Comparison of ENCODE assay signal across 26 cellular contexts in the genomic region with DNA sequence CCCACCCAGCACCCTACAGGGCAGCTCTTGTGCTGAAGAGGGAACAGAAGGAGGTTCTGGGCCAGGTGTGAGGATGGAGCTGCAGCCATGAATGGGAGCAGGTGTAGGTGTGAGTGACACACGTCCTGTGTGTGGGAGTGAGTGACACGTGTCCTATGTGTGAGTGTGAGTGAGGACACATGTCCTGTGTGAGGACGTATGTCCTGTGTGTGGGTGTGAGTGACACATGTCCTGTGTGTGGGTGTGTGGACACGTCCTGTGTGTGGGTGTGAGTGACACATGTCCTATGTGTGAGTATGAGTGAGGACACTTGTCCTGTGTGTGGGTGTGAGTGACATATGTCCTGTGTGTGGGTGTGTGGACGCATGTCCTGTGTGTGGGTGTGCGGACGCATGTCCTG. TPM values are rescaled to one million over a fixed set of nuclear protein-coding genes. Genes with fewer than 3 reads are reported as not detected.
DNase-seq lines count a peak whose midpoint lies in the region; ATAC-seq lines count a peak whose summit lies in the region.
"Had no signal": no experiment of that assay in that cellular context is flagged by ENCODE, and none has a peak within 500 bp of the region (broad histone marks: within the 10 kb centered on the region; RNA-seq: fewer than 3 reads in every experiment).

No MANE protein-coding gene starts in this region.

- H3K36me3 Mint-ChIP-seq in activated CD8-positive, alpha-beta memory T cell treated with anti-CD3 and anti-CD28 coated beads, Interleukin-2, amount 10 ng/mL, durations not matched to agents 7 days and 5 days: no peaks in the 10 kb centered on the region
- H3K36me3 Mint-ChIP-seq in activated T-cell treated with anti-CD3 and anti-CD28 coated beads, Interleukin-2, amount 50 U/mL, for 4 hours (ENCODE audit: insufficient read depth): no peaks in the 10 kb centered on the region
- H3K36me3 Mint-ChIP-seq: IgD-negative memory B cell, WTC11 had no signal

- H3K9me3 Mint-ChIP-seq in activated CD8-positive, alpha-beta memory T cell treated with anti-CD3 and anti-CD28 coated beads, Interleukin-2, amount 10 ng/mL, durations not matched to agents 7 days and 5 days (ENCODE audit: low read depth): no peaks in the 10 kb centered on the region
- H3K9me3 Mint-ChIP-seq in activated T-cell treated with anti-CD3 and anti-CD28 coated beads, Interleukin-2, amount 50 U/mL, for 4 hours: no peaks in the 10 kb centered on the region
- H3K9me3 Mint-ChIP-seq: IgD-negative memory B cell, WTC11 had no signal

- H3K36me3 ChIP-seq in BLaER1 treated with 17β-estradiol and CSF1 and Interleukin-3, amounts not matched to agents 10 nM and 100 nM: peaks cover 0 to 30% (median 11%) of the 10 kb centered on the region in 11 experiments; a peak in 10 of 22 replicates
- H3K36me3 ChIP-seq: ascending aorta, cardiac muscle cell, colonic mucosa, left lung, neural progenitor cell had no signal

- CTCF ChIA-PET in activated CD8-positive, alpha-beta memory T cell treated with anti-CD3 and anti-CD28 coated beads, Interleukin-2, amount 10 ng/mL, durations not matched to agents 7 days and 5 days (lab: Charles Lee): no interaction called here

- H3K4me1 Mint-ChIP-seq in activated CD8-positive, alpha-beta memory T cell treated with anti-CD3 and anti-CD28 coated beads, Interleukin-2, amount 10 ng/mL, durations not matched to agents 7 days and 5 days: no peaks in the 10 kb centered on the region
- no peaks in the 10 kb centered on the region for H3K4me1 Mint-ChIP-seq in activated T-cell treated with anti-CD3 and anti-CD28 coated beads, Interleukin-2, amount 50 U/mL, for 4 hours (ENCODE audit: low read depth)
- H3K4me1 Mint-ChIP-seq: B cell, IgD-negative memory B cell, WTC11 had no signal

- no peaks in the 10 kb centered on the region for H3K27me3 Mint-ChIP-seq in activated CD8-positive, alpha-beta memory T cell treated with anti-CD3 and anti-CD28 coated beads, Interleukin-2, amount 10 ng/mL, durations not matched to agents 7 days and 5 days
- no peaks in the 10 kb centered on the region for H3K27me3 Mint-ChIP-seq in activated T-cell treated with anti-CD3 and anti-CD28 coated beads, Interleukin-2, amount 50 U/mL, for 4 hours (ENCODE audit: low read depth)
- H3K27me3 Mint-ChIP-seq: B cell, IgD-negative memory B cell had no signal

- H3K27ac ChIP-seq in BLaER1 treated with 17β-estradiol and CSF1 and Interleukin-3, amounts not matched to agents 10 nM and 100 nM: peak overlapping the region in 4 of 11 experiments; percentile 13 to 66 (median 54); a peak in 6 of 22 replicates
- H3K27ac ChIP-seq: ascending aorta, cardiac muscle cell, colonic mucosa, left lung, neural progenitor cell, parathyroid adenoma had no signal

- no peak overlapping the region for H3K4me3 ChIP-seq in BLaER1 treated with 17β-estradiol and CSF1 and Interleukin-3, amounts not matched to agents 10 nM and 100 nM
- H3K4me3 ChIP-seq: ascending aorta, cardiac muscle cell, colonic mucosa, left lung, neural progenitor cell, smooth muscle cell had no signal

- H3K9me3 ChIP-seq in BLaER1 treated with 17β-estradiol and CSF1 and Interleukin-3, amounts not matched to agents 10 nM and 100 nM (replicated peaks in 1 of 11): peaks cover 0 to 32% (median 15%) of the 10 kb centered on the region in 11 experiments; a peak in 12 of 22 replicates
- H3K9me3 ChIP-seq: ascending aorta, colonic mucosa, left lung had no signal

- H3K9ac ChIP-seq in BLaER1 treated with 17β-estradiol and CSF1 and Interleukin-3, amounts not matched to agents 10 nM and 100 nM: no peak overlapping the region
- H3K9ac ChIP-seq: neural progenitor cell, parathyroid adenoma had no signal

- H4K20me1 ChIP-seq in BLaER1 treated with 17β-estradiol and CSF1 and Interleukin-3, amounts not matched to agents 10 nM and 100 nM: peaks cover 0 to 50% (median 0%) of the 10 kb centered on the region in 11 experiments; a peak in 8 of 22 replicates

- H3K27ac Mint-ChIP-seq in activated CD8-positive, alpha-beta memory T cell treated with anti-CD3 and anti-CD28 coated beads, Interleukin-2, amount 10 ng/mL, durations not matched to agents 7 days and 5 days: no peak overlapping the region
- H3K27ac Mint-ChIP-seq: B cell, IgD-negative memory B cell, neural progenitor cell, WTC11 had no signal

- no peak for ATAC-seq in activated CD8-positive, alpha-beta memory T cell treated with anti-CD3 and anti-CD28 coated beads, Interleukin-2, amount 10 ng/mL, durations not matched to agents 7 days and 5 days
- peak; percentile 73 to 85 for ATAC-seq in activated T-cell treated with anti-CD3 and anti-CD28 coated beads, Interleukin-2, amount 50 U/mL, for 4 hours
- ATAC-seq: left lung, WTC11 had no signal

- DNase-seq in activated CD8-positive, alpha-beta memory T cell treated with anti-CD3 and anti-CD28 coated beads, Interleukin-2, amount 50 U/mL, for 4 hours: peak; percentile 34
- no peak for DNase-seq in activated CD8-positive, alpha-beta memory T cell treated with anti-CD3 and anti-CD28 coated beads, Interleukin-2, amount 10 ng/mL, durations not matched to agents 7 days and 5 days
- peak; percentile 24 for DNase-seq in activated T-cell treated with anti-CD3 and anti-CD28 coated beads, Interleukin-2, amount 50 U/mL, for 4 hours
- DNase-seq in stimulated activated CD4-positive, alpha-beta T cell treated with anti-CD3 and anti-CD28 coated beads, Interleukin-4, amount 100 ng/mL, for 1 hour: peak; percentile 9
- no peak for DNase-seq in NCI-H446 treated with DMSO at 0.1 percent for 48 hours (lab: John Stamatoyannopoulos, UW)
- DNase-seq in NCI-H2029 (lab: John Stamatoyannopoulos, UW): no peak
- DNase-seq in NCI-H1048 (lab: John Stamatoyannopoulos, UW): no peak
- DNase-seq: colonic mucosa; DMS53; effector memory CD4-positive, alpha-beta T cell; GOT3; left lung; mesenchymal stem cell; NCI-H1092; NCI-H1930; NCI-H69; SW 1271 had no signal

- H3K4me3 Mint-ChIP-seq in activated CD8-positive, alpha-beta memory T cell treated with anti-CD3 and anti-CD28 coated beads, Interleukin-2, amount 10 ng/mL, durations not matched to agents 7 days and 5 days: no peak overlapping the region
- H3K4me3 Mint-ChIP-seq in activated T-cell treated with anti-CD3 and anti-CD28 coated beads, Interleukin-2, amount 50 U/mL, for 4 hours: no peak overlapping the region
- H3K4me3 Mint-ChIP-seq: B cell, IgD-negative memory B cell, neural progenitor cell, WTC11 had no signal

- H3K4me1 ChIP-seq in BLaER1 treated with 17β-estradiol and CSF1 and Interleukin-3, amounts not matched to agents 10 nM and 100 nM: peaks cover 25 to 59% (median 46%) of the 10 kb centered on the region in 10 experiments
- H3K4me1 ChIP-seq: ascending aorta, colonic mucosa, parathyroid adenoma had no signal

- peak overlapping the region in 8 of 11 experiments; percentile 17 to 64 (median 52); a peak in 15 of 22 replicates for H3K4me2 ChIP-seq in BLaER1 treated with 17β-estradiol and CSF1 and Interleukin-3, amounts not matched to agents 10 nM and 100 nM
- H3K4me2 ChIP-seq: neural progenitor cell, smooth muscle cell had no signal

- H3K27me3 ChIP-seq in BLaER1 treated with 17β-estradiol and CSF1 and Interleukin-3, amounts not matched to agents 10 nM and 100 nM: peaks cover 0 to 5% (median under 1%) of the 10 kb centered on the region in 11 experiments; a peak in 6 of 22 replicates
- H3K27me3 ChIP-seq: ascending aorta, cardiac muscle cell, colonic mucosa, left lung, neural progenitor cell had no signal

RNA-seq across cellular contexts. Expression of gene MEGF6, which starts 26.4 kb away (rescaled TPM):
- 10 to 100 TPM in 1 of 2 experiments, 1 to 10 TPM in 1; 2.1 to 11.2 TPM for total RNA-seq in activated CD8-positive, alpha-beta memory T cell treated with anti-CD3 and anti-CD28 coated beads, Interleukin-2, amount 10 ng/mL, durations not matched to agents 7 days and 5 days
- total RNA-seq in activated T-cell treated with anti-CD3 and anti-CD28 coated beads, Interleukin-2, amount 50 U/mL, for 4 hours: under 1 TPM; 0.43 to 0.98 (median 0.84) TPM

RNA-seq across cellular contexts. Expression of gene TPRG1L, which starts 39.9 kb away (rescaled TPM):
- total RNA-seq in activated CD8-positive, alpha-beta memory T cell treated with anti-CD3 and anti-CD28 coated beads, Interleukin-2, amount 10 ng/mL, durations not matched to agents 7 days and 5 days: 10 to 100 TPM in 1 of 2 experiments, 1 to 10 TPM in 1; 8.6 to 13.2 TPM
- total RNA-seq in activated T-cell treated with anti-CD3 and anti-CD28 coated beads, Interleukin-2, amount 50 U/mL, for 4 hours: 10 to 100 TPM; 15.0 to 17.6 (median 16.0) TPM

Comparison
In these comparisons a context has a peak if more than half of its experiments do, and no peak if none do; other contexts are left out.
1. DNase-seq: peak in activated CD8-positive, alpha-beta memory T cell treated with anti-CD3 and anti-CD28 coated beads, Interleukin-2, amount 50 U/mL, for 4 hours (single experiment), activated T-cell treated with anti-CD3 and anti-CD28 coated beads, Interleukin-2, amount 50 U/mL, for 4 hours (single experiment) and stimulated activated CD4-positive, alpha-beta T cell treated with anti-CD3 and anti-CD28 coated beads, Interleukin-4, amount 100 ng/mL, for 1 hour (single experiment); none in activated CD8-positive, alpha-beta memory T cell treated with anti-CD3 and anti-CD28 coated beads, Interleukin-2, amount 10 ng/mL, durations not matched to agents 7 days and 5 days (single experiment), NCI-H446 treated with DMSO at 0.1 percent for 48 hours (single experiment), NCI-H2029 (single experiment) and NCI-H1048 (single experiment).